23 cellular contexts compared by ENCODE assay signal in genomic region chr4:138595731-138596465, GRCh38.
DNase-seq lines count a peak whose midpoint lies in the region; ATAC-seq, FAIRE-seq and TF ChIP-seq lines count a peak whose summit lies in the region.
"Had no signal": no experiment of that assay in that cellular context is flagged by ENCODE, and none has a peak within 500 bp of the region (broad histone marks: within the 10 kb centered on the region; RNA-seq: fewer than 3 reads in every experiment).

No MANE protein-coding gene starts in this region.

- POLR2A ChIA-PET in HepG2 (lab: Yijun Ruan, JAX): no interaction called here

- H3K27ac ChIP-seq in liver (ENCODE audit: low read depth in 1 of 2, low read length in 2 of 2) (peak overlapping the region in 1 of 2 donors; percentile 19), HepG2 (ENCODE audit: extremely low read length, insufficient read depth, low read length) (no peak overlapping the region), gastroesophageal sphincter (peak overlapping the region; percentile 21 to 68 (median 40)), pancreas (no peak overlapping the region), breast epithelium (peak overlapping the region in 1 of 2 donors; percentile 38)
- H3K27ac ChIP-seq: brain microvascular endothelial cell, ovary had no signal

- in situ Hi-C loops in HepG2 (cut with HindIII; ENCODE audit: extremely low pct_ligation_motif_present, low pct_unique_long_range_greater_than_20kb): no loop called here

- CTCF ChIA-PET in HepG2 (lab: Yijun Ruan, JAX; ENCODE audit: low intra/inter-chr PET ratio, low total read pairs): no interaction called here

- H3K4me1 ChIP-seq in liver (ENCODE audit: control insufficient read depth in 4 of 4, insufficient read depth in 4 of 4, low read length in 3 of 4): peaks cover 4 to 15% (median 10%) of the 10 kb centered on the region in 4 donors
- H3K4me1 ChIP-seq in HepG2 (ENCODE audit: insufficient read depth, low read length): no peaks in the 10 kb centered on the region
- H3K4me1 ChIP-seq in gastroesophageal sphincter: peaks cover 0 to 33% (median 9%) of the 10 kb centered on the region in 3 donors
- peaks cover 0 to 17% (median 6%) of the 10 kb centered on the region in 3 donors for H3K4me1 ChIP-seq in pancreas
- H3K4me1 ChIP-seq in breast epithelium: no peaks in the 10 kb centered on the region

- BruUV-seq in HepG2 (replicated peaks; lab: Mats Ljungman, UMichigan): no TSS peak

- TF ChIP-seq POLR2A in HepG2 (IDR thresholded peaks at IDR 0.05; ENCODE audit: insufficient read depth in 1 of 2, low read depth in 2 of 2, low read length in 2 of 2) (no peak), gastroesophageal sphincter (IDR thresholded peaks at IDR 0.05) (no peak), breast epithelium (IDR thresholded peaks at IDR 0.05) (no peak)

- DNase-seq in HepG2 (ENCODE audit: low spot score) (no peak), pancreas (peak in 1 of 6 donors; percentile 9), breast epithelium (ENCODE audit: low spot score in 2 of 2) (no peak), superior temporal gyrus (ENCODE audit: extremely low spot score) (no peak), occipital lobe (lab: John Stamatoyannopoulos, UW) (no peak)
- DNase-seq: 8988T; activated CD4-positive, alpha-beta T cell treated with anti-CD3 and anti-CD28 coated beads for 48 hours; activated CD8-positive, alpha-beta memory T cell treated with anti-CD3 and anti-CD28 coated beads, Interleukin-2, amount 50 U/mL, for 4 hours; brain microvascular endothelial cell; DMS153; esophagus squamous epithelium; Kasumi-1; NCI-H1417; NCI-H2171 treated with DMSO at 0.1 percent for 48 hours; NCI-H774; ovary; stimulated activated CD4-positive, alpha-beta T cell treated with anti-CD3 and anti-CD28 coated beads, Interleukin-12 subunit alpha, Interleukin-12 subunit beta, amount 100 ng/mL, for 4 hours; trophoblast cell had no signal

- no peak overlapping the region for H3K9ac ChIP-seq in liver (ENCODE audit: low read depth in 1 of 2, low read length in 2 of 2)
- no peak overlapping the region for H3K9ac ChIP-seq in HepG2 (ENCODE audit: insufficient read depth, low read depth, low read length)

- TF ChIP-seq EP300 in HepG2 (IDR thresholded peaks at IDR 0.05; ENCODE audit: low read depth in 2 of 2, low read length in 2 of 2) (no peak), HepG2 (CRISPR knock-in tag; IDR thresholded peaks at IDR 0.05; ENCODE audit: borderline replicate concordance) (no peak), gastroesophageal sphincter (IDR thresholded peaks at IDR 0.05) (no peak)

- no peak overlapping the region for H2AFZ ChIP-seq in HepG2 (ENCODE audit: low read length)

- no peak for FAIRE-seq in HepG2 (lab: Jason Lieb, UNC)
- FAIRE-seq in pancreas (lab: Jason Lieb, UNC): no peak
- FAIRE-seq: H54 had no signal

- no peaks in the 10 kb centered on the region for H4K20me1 ChIP-seq in HepG2 (ENCODE audit: insufficient read depth, low read length)

- H3K4me2 ChIP-seq in HepG2 (ENCODE audit: low read depth, low read length): no peak overlapping the region

- no peak for TF ChIP-seq CTCF in liver (IDR thresholded peaks at IDR 0.05; ENCODE audit: low read depth, low read length, missing input control)
- TF ChIP-seq CTCF in HepG2 (CRISPR knock-in tag; IDR thresholded peaks at IDR 0.05): no peak
- no peak for TF ChIP-seq CTCF in gastroesophageal sphincter (IDR thresholded peaks at IDR 0.05)
- no peak for TF ChIP-seq CTCF in pancreas (IDR thresholded peaks at IDR 0.05)
- no peak for TF ChIP-seq CTCF in breast epithelium (IDR thresholded peaks at IDR 0.05)

- H3K36me3 ChIP-seq in liver (ENCODE audit: control insufficient read depth in 4 of 4, insufficient read depth in 3 of 4, low read depth in 1 of 4, low read length in 3 of 4) (no peaks in the 10 kb centered on the region), HepG2 (replicated peaks in 1 of 2; ENCODE audit: control insufficient read depth in 1 of 2, insufficient read depth in 2 of 2, low read length in 2 of 2) (no peaks in the 10 kb centered on the region), gastroesophageal sphincter (no peaks in the 10 kb centered on the region), pancreas (no peaks in the 10 kb centered on the region), breast epithelium (no peaks in the 10 kb centered on the region)
- H3K36me3 ChIP-seq: brain microvascular endothelial cell, esophagus squamous epithelium, ovary had no signal

- H3K9me3 ChIP-seq in liver (ENCODE audit: control insufficient read depth in 4 of 4, low read length in 3 of 4) (no peaks in the 10 kb centered on the region), HepG2 (ENCODE audit: low read length) (no peaks in the 10 kb centered on the region), gastroesophageal sphincter (no peaks in the 10 kb centered on the region), pancreas (no peaks in the 10 kb centered on the region), breast epithelium (no peaks in the 10 kb centered on the region)
- H3K9me3 ChIP-seq: esophagus squamous epithelium, ovary had no signal

- no peak overlapping the region for H3K4me3 ChIP-seq in liver (ENCODE audit: low read depth in 1 of 3, low read length in 3 of 3)
- H3K4me3 ChIP-seq in HepG2 (replicated peaks in 1 of 3; ENCODE audit: insufficient read depth in 1 of 3, low read depth in 2 of 3, low read length in 3 of 3): no peak overlapping the region
- H3K4me3 ChIP-seq in gastroesophageal sphincter: no peak overlapping the region
- no peak overlapping the region for H3K4me3 ChIP-seq in pancreas
- H3K4me3 ChIP-seq in breast epithelium: no peak overlapping the region
- H3K4me3 ChIP-seq: esophagus squamous epithelium, ovary had no signal

- no peak for ATAC-seq in HepG2
- ATAC-seq in gastroesophageal sphincter: peak; percentile 78
- ATAC-seq in pancreas: peak; percentile 82 to 93 (median 84)
- ATAC-seq in HG02759 (IDR thresholded peaks at IDR 0.05; ENCODE audit: unreplicated experiment): no peak
- ATAC-seq: Panc1 had no signal

- WGBS in liver: 48% methylated on average over 4 of the region's 4 CpGs
- WGBS in HepG2 (ENCODE audit: low lambda C conversion rate): 14% methylated on average over 4 of the region's 4 CpGs
- 22 to 27% methylated on average over 4 of the region's 4 CpGs for WGBS in gastroesophageal sphincter (ENCODE audit: low coverage in 1 of 2), 2 donors
- WGBS in pancreas, 2 donors: 37 to 44% methylated on average over 4 of the region's 4 CpGs

- no peaks in the 10 kb centered on the region for H3K79me2 ChIP-seq in HepG2 (ENCODE audit: insufficient read depth, low read length)

- intact Hi-C loops in HepG2 (cut with micrococcal nuclease; ENCODE audit: unreplicated experiment): no loop called here
- intact Hi-C loops in pancreas (cut with DNase I): no loop called here
- intact Hi-C loops in breast epithelium (cut with DNase I; ENCODE audit: low total_unique reads): no loop called here

- H3K27me3 ChIP-seq in liver (ENCODE audit: control insufficient read depth in 4 of 4, insufficient read depth in 4 of 4, low read length in 3 of 4): no peaks in the 10 kb centered on the region
- no peaks in the 10 kb centered on the region; a peak in 1 of 5 replicates for H3K27me3 ChIP-seq in HepG2 (ENCODE audit: control insufficient read depth in 1 of 2, insufficient read depth in 2 of 2, low read length in 2 of 2)
- no peaks in the 10 kb centered on the region for H3K27me3 ChIP-seq in gastroesophageal sphincter
- H3K27me3 ChIP-seq in pancreas: no peaks in the 10 kb centered on the region
- no peaks in the 10 kb centered on the region for H3K27me3 ChIP-seq in breast epithelium
- H3K27me3 ChIP-seq: brain microvascular endothelial cell, esophagus squamous epithelium, ovary had no signal

- TF ChIP-seq RAD21 in liver (IDR thresholded peaks at IDR 0.05): peak; percentile 39 to 45
- TF ChIP-seq RAD21 in HepG2 (CRISPR knock-in tag; IDR thresholded peaks at IDR 0.05): no peak

TF ChIP-seq in liver, 16 proteins besides CTCF, POLR2A, EP300 and RAD21 (continues in another document):
- TF ChIP-seq NR2F2 (IDR thresholded peaks at IDR 0.05) (peak; percentile 65), ATF3 (IDR thresholded peaks at IDR 0.05) (peak; percentile 70), SP1 (IDR thresholded peaks at IDR 0.05) (peak; percentile 81), FOXA2 (IDR thresholded peaks at IDR 0.05) (peak; percentile 71), HNF4A (conservative IDR thresholded peaks at IDR 0.05) (peak; percentile 54 to 57), EGR1 (IDR thresholded peaks at IDR 0.05; ENCODE audit: low read depth in 2 of 2) (no peak)

TF ChIP-seq in HepG2, 621 proteins besides CTCF, POLR2A, EP300 and RAD21 (continues in another document):
- TF ChIP-seq ZSCAN31 (CRISPR knock-in tag; IDR thresholded peaks at IDR 0.05; ENCODE audit: low read depth): no peak
- TF ChIP-seq TBX2 (CRISPR knock-in tag; IDR thresholded peaks at IDR 0.05; ENCODE audit: borderline replicate concordance): no peak
- no peak for TF ChIP-seq IRX3 (CRISPR knock-in tag; IDR thresholded peaks at IDR 0.05; ENCODE audit: borderline replicate concordance, low read depth)
- no peak for TF ChIP-seq MED13 (CRISPR knock-in tag; IDR thresholded peaks at IDR 0.05)
- TF ChIP-seq ZNF512B (CRISPR knock-in tag; IDR thresholded peaks at IDR 0.05; ENCODE audit: borderline replicate concordance): no peak
- TF ChIP-seq PCBP1 (IDR thresholded peaks at IDR 0.05; ENCODE audit: borderline replicate concordance, low read depth, low read length): no peak

Comparison
In these comparisons a context has a peak if more than half of its experiments do, and no peak if none do; other contexts are left out.
1. H3K27ac ChIP-seq: peak in gastroesophageal sphincter (4 of 4); none in HepG2 (single experiment) and pancreas (0 of 4).
2. ATAC-seq: peak in gastroesophageal sphincter (single experiment) and pancreas (4 of 4); none in HepG2 (single experiment) and HG02759 (single experiment).